16 cellular contexts compared by ENCODE assay signal in genomic region chr1:26740958-26741357, GRCh38. TPM values are rescaled to one million over a fixed set of nuclear protein-coding genes. Genes with fewer than 3 reads are reported as not detected.
DNase-seq lines count a peak whose midpoint lies in the region; ATAC-seq and TF ChIP-seq lines count a peak whose summit lies in the region.
"Had no signal": no experiment of that assay in that cellular context is flagged by ENCODE, and none has a peak within 500 bp of the region (broad histone marks: within the 10 kb centered on the region; RNA-seq: fewer than 3 reads in every experiment).

No MANE protein-coding gene starts in this region.

- ATAC-seq in body of pancreas (peak; percentile 36), GM19463 (IDR thresholded peaks at IDR 0.05; ENCODE audit: unreplicated experiment) (no peak), lower lobe of right lung (no peak)
- no peak for ATAC-seq in naive thymus-derived CD4-positive, alpha-beta T cell

- no peak overlapping the region for H3K4me3 Mint-ChIP-seq in HFFc6
- H3K4me3 Mint-ChIP-seq in naive thymus-derived CD4-positive, alpha-beta T cell = peak overlapping the region in 3 of 10 donors; percentile 16 to 39 (median 17)

- no peak overlapping the region for H3K4me3 ChIP-seq in BLaER1 treated with 17β-estradiol and CSF1 and Interleukin-3, amounts not matched to agents 10 nM and 100 nM
- H3K4me3 ChIP-seq in body of pancreas = no peak overlapping the region
- no peak overlapping the region for H3K4me3 ChIP-seq in naive thymus-derived CD4-positive, alpha-beta T cell (ENCODE audit: low read length)
- no peak overlapping the region for H3K4me3 ChIP-seq in lower lobe of right lung
- H3K4me3 ChIP-seq: breast epithelium, Peyer's patch had no signal

- WGBS in body of pancreas, 2 donors = 26 to 31% methylated on average over 5 of the region's 5 CpGs

- H4K20me1 ChIP-seq in BLaER1 treated with 17β-estradiol and CSF1 and Interleukin-3, amounts not matched to agents 10 nM and 100 nM = peaks cover 22 to 78% (median 59%) of the 10 kb centered on the region in 11 experiments; a peak in 18 of 22 replicates

- POLR2A ChIA-PET in naive thymus-derived CD4-positive, alpha-beta T cell (lab: Charles Lee) = interaction anchor here (0.6 to 7.6 kb wide), 4 partner anchors 10 to 47 kb away, joined by 4 to 55 read pairs (median 23); partner anchors contain the start of genes ARID1A and PIGV

- H3K9ac ChIP-seq in BLaER1 treated with 17β-estradiol and CSF1 and Interleukin-3, amounts not matched to agents 10 nM and 100 nM = no peak overlapping the region
- H3K9ac ChIP-seq: parathyroid adenoma had no signal

- no peaks in the 10 kb centered on the region for H3K9me3 ChIP-seq in BLaER1 treated with 17β-estradiol and CSF1 and Interleukin-3, amounts not matched to agents 10 nM and 100 nM (replicated peaks in 1 of 11)
- no peaks in the 10 kb centered on the region for H3K9me3 ChIP-seq in body of pancreas
- no peaks in the 10 kb centered on the region for H3K9me3 ChIP-seq in naive thymus-derived CD4-positive, alpha-beta T cell (ENCODE audit: control insufficient read depth in 2 of 3, low read length in 3 of 3)
- no peaks in the 10 kb centered on the region for H3K9me3 ChIP-seq in lower lobe of right lung
- H3K9me3 ChIP-seq: BE2C, breast epithelium, Peyer's patch had no signal

- peaks cover 70 to 97% (median 84%) of the 10 kb centered on the region in 11 experiments for H3K36me3 ChIP-seq in BLaER1 treated with 17β-estradiol and CSF1 and Interleukin-3, amounts not matched to agents 10 nM and 100 nM
- H3K36me3 ChIP-seq in body of pancreas (replicated peaks in 1 of 2; ENCODE audit: insufficient read depth in 1 of 2, low read depth in 2 of 2) (peaks cover 5% of the 10 kb centered on the region in 2 donors), lower lobe of right lung (peaks cover 86% of the 10 kb centered on the region)
- peaks cover 0 to 24% (median 0%) of the 10 kb centered on the region in 3 experiments for H3K36me3 ChIP-seq in naive thymus-derived CD4-positive, alpha-beta T cell (ENCODE audit: control insufficient read depth in 2 of 3, insufficient read depth in 3 of 3, low read length in 3 of 3)
- H3K36me3 ChIP-seq: breast epithelium had no signal

- H3K27me3 Mint-ChIP-seq in HFFc6 (ENCODE audit: insufficient read depth) = peaks cover 1% of the 10 kb centered on the region; the same call in 1 of the 2 replicates
- H3K27me3 Mint-ChIP-seq in naive thymus-derived CD4-positive, alpha-beta T cell = no peaks in the 10 kb centered on the region

- H3K27ac Mint-ChIP-seq in HFFc6 = peak overlapping the region; percentile 51; the same call in 1 of the 2 replicates
- peak overlapping the region; percentile 44 to 92 (median 82) for H3K27ac Mint-ChIP-seq in naive thymus-derived CD4-positive, alpha-beta T cell

- peak overlapping the region in 7 of 11 experiments; percentile 40 to 92 (median 82); a peak in 10 of 22 replicates for H3K4me2 ChIP-seq in BLaER1 treated with 17β-estradiol and CSF1 and Interleukin-3, amounts not matched to agents 10 nM and 100 nM

- H3K36me3 Mint-ChIP-seq in HFFc6 (ENCODE audit: low read depth) = peaks cover 49% of the 10 kb centered on the region
- H3K36me3 Mint-ChIP-seq in naive thymus-derived CD4-positive, alpha-beta T cell = peaks cover 10 to 38% (median 15%) of the 10 kb centered on the region in 5 donors

- H3K4me1 ChIP-seq in BLaER1 treated with 17β-estradiol and CSF1 and Interleukin-3, amounts not matched to agents 10 nM and 100 nM = peaks cover 73 to 81% (median 74%) of the 10 kb centered on the region in 10 experiments
- peaks cover 27% of the 10 kb centered on the region for H3K4me1 ChIP-seq in body of pancreas
- H3K4me1 ChIP-seq in naive thymus-derived CD4-positive, alpha-beta T cell (ENCODE audit: control insufficient read depth in 2 of 2, insufficient read depth in 2 of 2, low read length in 2 of 2) = peaks cover 51 to 77% of the 10 kb centered on the region in 2 donors
- H3K4me1 ChIP-seq in lower lobe of right lung = peaks cover 64% of the 10 kb centered on the region
- H3K4me1 ChIP-seq: BE2C had no signal

- no peak for TF ChIP-seq POLR2A in body of pancreas (IDR thresholded peaks at IDR 0.05)

- H3K27me3 ChIP-seq in BLaER1 treated with 17β-estradiol and CSF1 and Interleukin-3, amounts not matched to agents 10 nM and 100 nM = no peaks in the 10 kb centered on the region
- H3K27me3 ChIP-seq in body of pancreas (no peaks in the 10 kb centered on the region), lower lobe of right lung (ENCODE audit: low read depth) (no peaks in the 10 kb centered on the region)
- no peaks in the 10 kb centered on the region for H3K27me3 ChIP-seq in naive thymus-derived CD4-positive, alpha-beta T cell (ENCODE audit: control insufficient read depth in 2 of 2, insufficient read depth in 2 of 2, low read length in 2 of 2)
- H3K27me3 ChIP-seq: BE2C, breast epithelium, Peyer's patch had no signal

- intact Hi-C loops in body of pancreas (cut with DNase I) = no loop called here
- intact Hi-C loops in naive thymus-derived CD4-positive, alpha-beta T cell (cut with micrococcal nuclease) = no loop called here
- intact Hi-C loops in posterior vena cava (cut with DNase I) = no loop called here
- intact Hi-C loops in lower lobe of right lung (cut with DNase I) = no loop called here

- DNase-seq in HFFc6 (no peak), body of pancreas (peak in 2 of 4 donors; percentile 24 to 28), posterior vena cava (ENCODE audit: low spot score) (no peak), lower lobe of right lung (no peak), GOT3 (lab: John Stamatoyannopoulos, UW) (no peak)
- DNase-seq in naive thymus-derived CD4-positive, alpha-beta T cell = no peak
- DNase-seq: BE2C, midbrain, NCI-H2029, NCI-H69, Peyer's patch had no signal

- CTCF ChIA-PET in naive thymus-derived CD4-positive, alpha-beta T cell (lab: Charles Lee) = no interaction called here

- peak overlapping the region in 2 of 11 experiments; percentile 3 to 7; a peak in 1 of 22 replicates for H3K27ac ChIP-seq in BLaER1 treated with 17β-estradiol and CSF1 and Interleukin-3, amounts not matched to agents 10 nM and 100 nM
- H3K27ac ChIP-seq in body of pancreas = peak overlapping the region in 3 of 4 donors; percentile 34 to 52 (median 40)
- peak overlapping the region; percentile 62 for H3K27ac ChIP-seq in naive thymus-derived CD4-positive, alpha-beta T cell (ENCODE audit: low read depth, low read length)
- no peak overlapping the region for H3K27ac ChIP-seq in lower lobe of right lung
- H3K27ac ChIP-seq: parathyroid adenoma had no signal

- H3K4me1 Mint-ChIP-seq in HFFc6 (ENCODE audit: low read depth) = peaks cover 49% of the 10 kb centered on the region
- peaks cover 48 to 82% (median 69%) of the 10 kb centered on the region in 7 donors for H3K4me1 Mint-ChIP-seq in naive thymus-derived CD4-positive, alpha-beta T cell

- H3K9me3 Mint-ChIP-seq in HFFc6 = no peaks in the 10 kb centered on the region
- no peaks in the 10 kb centered on the region for H3K9me3 Mint-ChIP-seq in naive thymus-derived CD4-positive, alpha-beta T cell
- H3K9me3 Mint-ChIP-seq: activated T-helper 2 cell treated with anti-CD3 and anti-CD28 coated beads, Interferon-gamma antibody, Interleukin-2, Interleukin-4, amounts not matched to agents 10 μg/mL and 5 μg/mL and 100 μg/mL, durations not matched to agents 14 hours and 24 hours and 36 hours had no signal

- TF ChIP-seq CTCF in HFFc6 (IDR thresholded peaks at IDR 0.05) = no peak
- no peak for TF ChIP-seq CTCF in body of pancreas (IDR thresholded peaks at IDR 0.05)
- no peak for TF ChIP-seq CTCF in lower lobe of right lung (IDR thresholded peaks at IDR 0.05)

RNA-seq across cellular contexts. Expression of gene ARID1A, which starts 45.1 kb away (rescaled TPM):
- 10 to 100 TPM; 46.1 to 51.2 (median 49.2) TPM for total RNA-seq in HFFc6 (2021; fragmentation: NEBNext Ultra II Directional; extraction: Animal tissue kit (Norgen Biotek cat#: 25700))
- total RNA-seq in body of pancreas = 10 to 100 TPM; 23.7 to 25.9 TPM
- total RNA-seq in naive thymus-derived CD4-positive, alpha-beta T cell = 100 to 1,000 TPM; 118 to 148 (median 131) TPM
- 10 to 100 TPM; 22.3 to 26.6 TPM for polyA plus RNA-seq in naive thymus-derived CD4-positive, alpha-beta T cell
- total RNA-seq in posterior vena cava = 10 to 100 TPM; 48.1 to 48.6 TPM
- total RNA-seq in lower lobe of right lung = 72.4 TPM

RNA-seq across cellular contexts. Expression of gene PIGV, which starts 46.8 kb away (rescaled TPM):
- 10 to 100 TPM; 11.5 to 16.4 (median 13.6) TPM for total RNA-seq in HFFc6 (2021; fragmentation: NEBNext Ultra II Directional; extraction: Animal tissue kit (Norgen Biotek cat#: 25700))
- total RNA-seq in body of pancreas (10 to 100 TPM; 10.9 to 14.2 TPM), posterior vena cava (1 to 10 TPM; 6.3 to 7.9 TPM), lower lobe of right lung (20.3 TPM)
- total RNA-seq in naive thymus-derived CD4-positive, alpha-beta T cell = 10 to 100 TPM in 4 of 5 experiments, 1 to 10 TPM in 1; 8.4 to 17.9 (median 16.7) TPM
- 10 to 100 TPM in 1 of 2 donors, 1 to 10 TPM in 1; 7.0 to 11.3 TPM for polyA plus RNA-seq in naive thymus-derived CD4-positive, alpha-beta T cell
